In genomic region chr16:4113358-4114256, GRCh38 we compare ENCODE assay signal across 8 cellular contexts. TPM values are rescaled to one million over a fixed set of nuclear protein-coding genes. Genes with fewer than 3 reads are reported as not detected.
DNase-seq lines count a peak whose midpoint lies in the region; ATAC-seq and TF ChIP-seq lines count a peak whose summit lies in the region.

No MANE protein-coding gene starts in this region.

- peaks cover 43% of the 10 kb centered on the region for H3K4me1 Mint-ChIP-seq in activated CD8-positive, alpha-beta memory T cell treated with anti-CD3 and anti-CD28 coated beads, Interleukin-2, amount 10 ng/mL, durations not matched to agents 7 days and 5 days
- peaks cover 37% of the 10 kb centered on the region for H3K4me1 Mint-ChIP-seq in activated naive CD8-positive, alpha-beta T cell treated with anti-CD3 and anti-CD28 coated beads, Interleukin-2, amount 10 ng/mL, durations not matched to agents 7 days and 5 days

- H3K9me3 ChIP-seq in left lung = no peaks in the 10 kb centered on the region
- H3K9me3 ChIP-seq in thymus (ENCODE audit: control insufficient read depth) = no peaks in the 10 kb centered on the region

- intact Hi-C loops in left lung (cut with DNase I) = no loop called here
- intact Hi-C loops in posterior vena cava (cut with DNase I) = no loop called here

- POLR2A ChIA-PET in activated naive CD8-positive, alpha-beta T cell treated with anti-CD3 and anti-CD28 coated beads, Interleukin-2, amount 10 ng/mL, durations not matched to agents 7 days and 5 days (lab: Charles Lee) = no interaction called here

- no peak for TF ChIP-seq CTCF in left lung (IDR thresholded peaks at IDR 0.05)

- H3K27me3 Mint-ChIP-seq in activated CD8-positive, alpha-beta memory T cell treated with anti-CD3 and anti-CD28 coated beads, Interleukin-2, amount 10 ng/mL, durations not matched to agents 7 days and 5 days = peaks cover 5% of the 10 kb centered on the region
- peaks cover 13% of the 10 kb centered on the region for H3K27me3 Mint-ChIP-seq in activated naive CD8-positive, alpha-beta T cell treated with anti-CD3 and anti-CD28 coated beads, Interleukin-2, amount 10 ng/mL, durations not matched to agents 7 days and 5 days

- CTCF ChIA-PET in activated CD8-positive, alpha-beta memory T cell treated with anti-CD3 and anti-CD28 coated beads, Interleukin-2, amount 10 ng/mL, durations not matched to agents 7 days and 5 days (lab: Charles Lee) = interaction anchor here (4.0 kb wide), 1 partner anchor 140 kb away, joined by 23 read pairs; no protein-coding TSS in a partner anchor

- H3K4me1 ChIP-seq in left lung (peaks cover 34 to 59% of the 10 kb centered on the region in 2 donors), thymus (ENCODE audit: control insufficient read depth, insufficient read depth, low read length) (peaks cover 5% of the 10 kb centered on the region)

- H3K36me3 ChIP-seq in left lung (no peaks in the 10 kb centered on the region), thymus (ENCODE audit: control insufficient read depth, insufficient read depth) (no peaks in the 10 kb centered on the region)

- no peak overlapping the region for H3K27ac Mint-ChIP-seq in activated CD8-positive, alpha-beta memory T cell treated with anti-CD3 and anti-CD28 coated beads, Interleukin-2, amount 10 ng/mL, durations not matched to agents 7 days and 5 days
- no peak overlapping the region for H3K27ac Mint-ChIP-seq in activated naive CD8-positive, alpha-beta T cell treated with anti-CD3 and anti-CD28 coated beads, Interleukin-2, amount 10 ng/mL, durations not matched to agents 7 days and 5 days

- no peaks in the 10 kb centered on the region for H3K9me3 Mint-ChIP-seq in activated CD8-positive, alpha-beta memory T cell treated with anti-CD3 and anti-CD28 coated beads, Interleukin-2, amount 10 ng/mL, durations not matched to agents 7 days and 5 days (ENCODE audit: low read depth)
- no peaks in the 10 kb centered on the region for H3K9me3 Mint-ChIP-seq in activated naive CD8-positive, alpha-beta T cell treated with anti-CD3 and anti-CD28 coated beads, Interleukin-2, amount 10 ng/mL, durations not matched to agents 7 days and 5 days

- peak overlapping the region; percentile 57 for H3K4me3 Mint-ChIP-seq in activated CD8-positive, alpha-beta memory T cell treated with anti-CD3 and anti-CD28 coated beads, Interleukin-2, amount 10 ng/mL, durations not matched to agents 7 days and 5 days
- H3K4me3 Mint-ChIP-seq in activated naive CD8-positive, alpha-beta T cell treated with anti-CD3 and anti-CD28 coated beads, Interleukin-2, amount 10 ng/mL, durations not matched to agents 7 days and 5 days = peak overlapping the region; percentile 40

- H3K36me3 Mint-ChIP-seq in activated CD8-positive, alpha-beta memory T cell treated with anti-CD3 and anti-CD28 coated beads, Interleukin-2, amount 10 ng/mL, durations not matched to agents 7 days and 5 days = peaks cover 10% of the 10 kb centered on the region
- H3K36me3 Mint-ChIP-seq in activated naive CD8-positive, alpha-beta T cell treated with anti-CD3 and anti-CD28 coated beads, Interleukin-2, amount 10 ng/mL, durations not matched to agents 7 days and 5 days = peaks cover 7% of the 10 kb centered on the region

- H3K4me3 ChIP-seq in left lung (peak overlapping the region; percentile 27 to 64), thymus (ENCODE audit: low read length) (no peak overlapping the region)

- ATAC-seq in activated CD8-positive, alpha-beta memory T cell treated with anti-CD3 and anti-CD28 coated beads, Interleukin-2, amount 10 ng/mL, durations not matched to agents 7 days and 5 days = no peak
- ATAC-seq in activated naive CD8-positive, alpha-beta T cell treated with anti-CD3 and anti-CD28 coated beads, Interleukin-2, amount 10 ng/mL, durations not matched to agents 7 days and 5 days (ENCODE audit: low read depth) = no peak
- ATAC-seq in left lung = no peak

- DNase-seq in activated CD8-positive, alpha-beta memory T cell treated with anti-CD3 and anti-CD28 coated beads, Interleukin-2, amount 10 ng/mL, durations not matched to agents 7 days and 5 days = no peak
- DNase-seq in activated CD8-positive, alpha-beta memory T cell treated with anti-CD3 and anti-CD28 coated beads, Interleukin-2, amount 50 U/mL, for 4 hours = no peak
- DNase-seq in activated naive CD8-positive, alpha-beta T cell treated with anti-CD3 and anti-CD28 coated beads, Interleukin-2, amount 10 ng/mL, durations not matched to agents 7 days and 5 days = no peak
- DNase-seq in left lung = no peak
- no peak for DNase-seq in foreskin melanocyte
- DNase-seq in posterior vena cava (ENCODE audit: low spot score) = no peak
- no peak for DNase-seq in activated CD4-positive, alpha-beta T cell treated with anti-CD3 and anti-CD28 coated beads, Interleukin-2, amount 50 U/mL, for 48 hours

- H3K27me3 ChIP-seq in left lung (peaks cover 0 to 12% of the 10 kb centered on the region in 2 donors), thymus (ENCODE audit: control insufficient read depth, insufficient read depth) (peaks cover 41% of the 10 kb centered on the region)

- H3K27ac ChIP-seq in left lung = peak overlapping the region in 1 of 2 donors; percentile 7
- H3K27ac ChIP-seq in thymus (ENCODE audit: low read depth) = peak overlapping the region; percentile 5

- WGBS in thymus = 94% methylated on average over 34 of the region's 34 CpGs

RNA-seq across cellular contexts. Expression of gene ADCY9, which starts 2.6 kb away (rescaled TPM):
- total RNA-seq in activated CD8-positive, alpha-beta memory T cell treated with anti-CD3 and anti-CD28 coated beads, Interleukin-2, amount 10 ng/mL, durations not matched to agents 7 days and 5 days = 10 to 100 TPM in 1 of 2 experiments, 1 to 10 TPM in 1; 8.6 to 11.0 TPM
- total RNA-seq in activated naive CD8-positive, alpha-beta T cell treated with anti-CD3 and anti-CD28 coated beads, Interleukin-2, amount 10 ng/mL, durations not matched to agents 7 days and 5 days = 10 to 100 TPM in 1 of 2 experiments, 1 to 10 TPM in 1; 9.9 to 10.1 TPM
- total RNA-seq in left lung (10 to 100 TPM; 39.7 to 61.1 TPM), posterior vena cava (10 to 100 TPM; 20.8 to 20.9 TPM)
- polyA plus RNA-seq in thymus = 2.2 TPM
